Comparison of ENCODE assay signal across 7 cellular contexts in the genomic region with DNA sequence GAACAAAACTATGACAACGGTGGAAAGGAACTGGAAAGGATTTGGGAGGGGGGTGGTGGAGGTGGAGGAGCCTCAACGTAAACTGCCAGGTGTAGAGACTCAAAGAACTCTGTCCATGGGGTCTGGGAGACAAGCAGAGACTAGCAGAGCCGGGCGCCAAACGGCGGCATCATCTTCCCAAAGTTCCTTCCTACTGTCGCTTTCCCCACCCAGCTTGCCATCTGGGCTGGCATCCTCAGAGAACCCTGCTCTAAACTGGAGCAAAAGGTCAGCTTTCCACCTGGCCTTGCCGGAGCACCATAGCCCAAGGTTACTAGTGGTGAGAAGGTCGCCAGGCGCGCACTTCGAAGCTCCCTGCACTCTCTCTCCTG. TPM values are rescaled to one million over a fixed set of nuclear protein-coding genes. Genes with fewer than 3 reads are reported as not detected.
DNase-seq lines count a peak whose midpoint lies in the region; ATAC-seq and TF ChIP-seq lines count a peak whose summit lies in the region.

No MANE protein-coding gene starts in this region.

- CTCF ChIA-PET in T-cell (lab: Charles Lee), result interaction anchor here (0.7 to 1.1 kb wide), 2 partner anchors 14 to 85 kb away, joined by 3 read pairs; no protein-coding TSS in a partner anchor

- H3K9me3 ChIP-seq in gastroesophageal sphincter, result no peaks in the 10 kb centered on the region

- peak overlapping the region; percentile 49 for H3K4me3 ChIP-seq in H7 (ENCODE audit: insufficient read depth, low read depth, low read length)
- H3K4me3 ChIP-seq in gastroesophageal sphincter, result peak overlapping the region; percentile 9 to 66
- H3K4me3 ChIP-seq in skin epidermis, result peak overlapping the region in 6 of 7 experiments; percentile 30 to 46 (median 40)

- POLR2A ChIA-PET in T-cell (lab: Charles Lee), result no interaction called here

- no peak for TF ChIP-seq CTCF in gastroesophageal sphincter (IDR thresholded peaks at IDR 0.05)

- DNase-seq in H7 (no peak), T-cell (no peak), NCI-H2196 treated with DMSO at 0.1 percent for 48 hours (lab: John Stamatoyannopoulos, UW; ENCODE audit: unreplicated experiment) (no peak), 8988T (no peak)

- H3K27ac ChIP-seq in gastroesophageal sphincter (peak overlapping the region; percentile 95 to 100 (median 100)), skin epidermis (peak overlapping the region; percentile 72 to 100 (median 97))

- peaks cover 21 to 84% (median 46%) of the 10 kb centered on the region in 3 donors for H3K4me1 ChIP-seq in gastroesophageal sphincter

- no peak for TF ChIP-seq POLR2A in gastroesophageal sphincter (IDR thresholded peaks at IDR 0.05)

- peaks cover 70 to 80% (median 78%) of the 10 kb centered on the region in 3 donors for H3K4me1 Mint-ChIP-seq in T-cell

- H3K36me3 Mint-ChIP-seq in T-cell, result peaks cover 2% of the 10 kb centered on the region

- H3K36me3 ChIP-seq in H7 (replicated peaks; ENCODE audit: control insufficient read depth, insufficient read depth, low read length), result no peaks in the 10 kb centered on the region
- H3K36me3 ChIP-seq in gastroesophageal sphincter, result no peaks in the 10 kb centered on the region

- WGBS in gastroesophageal sphincter (ENCODE audit: low coverage in 1 of 2), 2 donors, result 21% methylated on average over 7 of the region's 12 CpGs; no CpG with 5 or more reads in 1 of the 2 donors

- H3K27me3 ChIP-seq in H7 (ENCODE audit: control insufficient read depth, insufficient read depth, low read length), result no peaks in the 10 kb centered on the region
- H3K27me3 ChIP-seq in gastroesophageal sphincter, result no peaks in the 10 kb centered on the region

- ATAC-seq in T-cell (replicated peaks in 1 of 4) (no peak), gastroesophageal sphincter (no peak), HG03342 (IDR thresholded peaks at IDR 0.05; ENCODE audit: unreplicated experiment) (no peak)

- H3K27me3 Mint-ChIP-seq in T-cell, result no peaks in the 10 kb centered on the region

- H3K27ac Mint-ChIP-seq in T-cell, result peak overlapping the region; percentile 94 to 96

- H3K9me3 Mint-ChIP-seq in T-cell, result no peaks in the 10 kb centered on the region

- H3K4me3 Mint-ChIP-seq in T-cell, result peak overlapping the region; percentile 82 to 92 (median 90)

- TF ChIP-seq EP300 in gastroesophageal sphincter (IDR thresholded peaks at IDR 0.05), result no peak

RNA-seq across cellular contexts. Expression of a gene that starts 4.0 kb away (rescaled TPM):
- total RNA-seq in H7 (2014; rRNA removed; shearing (Covaris generic)), result 142 and 187 TPM in 2 replicates
- total RNA-seq in T-cell (10 to 100 TPM; 32.6 to 50.4 (median 38.8) TPM), gastroesophageal sphincter (10 to 100 TPM; 53.7 to 75.6 (median 59.9) TPM)
